8 cellular contexts compared by ENCODE assay signal in genomic region chr20:35168701-35169409, GRCh38. TPM values are rescaled to one million over a fixed set of nuclear protein-coding genes. Genes with fewer than 3 reads are reported as not detected.
DNase-seq lines count a peak whose midpoint lies in the region; ATAC-seq and TF ChIP-seq lines count a peak whose summit lies in the region.
"Not testable (repeated sequence)": the region's sequence is repeated elsewhere in the genome, so short reads cannot be mapped to it uniquely, and the experiment has no call there.
"Had no signal": no experiment of that assay in that cellular context is flagged by ENCODE, and none has a peak within 500 bp of the region (broad histone marks: within the 10 kb centered on the region; RNA-seq: fewer than 3 reads in every experiment).

No MANE protein-coding gene starts in this region.

- not testable (repeated sequence) for TF ChIP-seq CTCF in AG10803 (conservative IDR thresholded peaks at IDR 0.05; ENCODE audit: low read length); endothelial cell (IDR thresholded peaks at IDR 0.05; ENCODE audit: unreplicated experiment); omental fat pad (IDR thresholded peaks at IDR 0.05)

- not testable (repeated sequence) for H4K20me1 ChIP-seq in GM23248 (ENCODE audit: insufficient read depth)

- H3K36me3 ChIP-seq in GM23248 (ENCODE audit: low read depth), result not testable (repeated sequence)

- not testable (repeated sequence) for H3K4me3 Mint-ChIP-seq in T-helper 17 cell; endothelial cell (ENCODE audit: unreplicated experiment)

- not testable (repeated sequence) for H3K4me1 ChIP-seq in GM23248 (ENCODE audit: insufficient read depth)

- peaks cover 21% of the 10 kb centered on the region for H3K4me1 Mint-ChIP-seq in T-helper 17 cell
- H3K4me1 Mint-ChIP-seq in endothelial cell (ENCODE audit: unreplicated experiment), result peaks cover 51% of the 10 kb centered on the region

- H3K9ac ChIP-seq in GM23248, result not testable (repeated sequence)

- not testable (repeated sequence) for H3K27me3 Mint-ChIP-seq in T-helper 17 cell; endothelial cell (ENCODE audit: unreplicated experiment)

- H3K79me2 ChIP-seq in GM23248 (ENCODE audit: insufficient read depth), result not testable (repeated sequence)

- ATAC-seq in T-helper 17 cell, result not testable (repeated sequence)
- ATAC-seq in omental fat pad (ENCODE audit: low FRiP score), result peak; percentile 55

- in situ Hi-C loops in GM23248 (cut with MboI), result not testable (repeated sequence)

- not testable (repeated sequence) for H3K4me2 ChIP-seq in GM23248 (ENCODE audit: unreplicated experiment)

- H3K9me2 ChIP-seq in GM23248 (ENCODE audit: insufficient read depth), result not testable (repeated sequence)

- H3K36me3 Mint-ChIP-seq in T-helper 17 cell (ENCODE audit: low read depth); endothelial cell (ENCODE audit: low read depth, unreplicated experiment): not testable (repeated sequence)

- H2AFZ ChIP-seq in GM23248, result not testable (repeated sequence)

- H3F3A ChIP-seq in GM23248 (ENCODE audit: insufficient read depth), result not testable (repeated sequence)

- not testable (repeated sequence) for H3K4me3 ChIP-seq in AG10803 (ENCODE audit: low read length); GM23248

- H3K9me3 ChIP-seq in GM23248 (ENCODE audit: low read depth); T-helper 17 cell (ENCODE audit: control insufficient read depth, low read length, poor library complexity, severe bottlenecking): not testable (repeated sequence)

- WGBS in GM23248 (ENCODE audit: low coverage in 1 of 2, low lambda C conversion rate in 2 of 2, missing lambda C conversion rate in 2 of 2), 2 experiments, result 84 to 91% methylated on average over 4 of the region's 4 CpGs

- not testable (repeated sequence) for H3K27me3 ChIP-seq in GM23248 (replicated peaks; ENCODE audit: insufficient read depth)

- DNase-seq in AG10803 (ENCODE audit: low read depth), result peak; percentile 31
- peak; percentile 20 for DNase-seq in GM23248
- not testable (repeated sequence) for DNase-seq in T-helper 17 cell; endothelial cell (ENCODE audit: low spot score); omental fat pad (ENCODE audit: low spot score)
- DNase-seq in amniotic epithelial cell (ENCODE audit: low read depth), result peak; percentile 37
- DNase-seq in fibroblast of gingiva (ENCODE audit: low read depth), result peak; percentile 69

- peak overlapping the region; percentile 67 for H3K27ac Mint-ChIP-seq in T-helper 17 cell
- peak overlapping the region; percentile 38 for H3K27ac Mint-ChIP-seq in endothelial cell (ENCODE audit: unreplicated experiment)

- not testable (repeated sequence) for H3K27ac ChIP-seq in GM23248

- H3K9me3 Mint-ChIP-seq in endothelial cell (ENCODE audit: unreplicated experiment), result not testable (repeated sequence)

RNA-seq across cellular contexts. Expression of gene PROCR, which starts 3.0 kb away (rescaled TPM):
- total RNA-seq in GM23248 (2014; rRNA removed; shearing (Covaris generic)), result 34.4 and 44.3 TPM in 2 replicates
- polyA plus RNA-seq in GM23248 (2016; fragmentation: Nextera tagmentation; extraction: Ambion mirVana), result 38.5 and 38.7 TPM in 2 replicates
- 1 to 10 TPM in 1 of 2 donors, under 1 TPM in 1; 0.89 to 1.5 TPM for total RNA-seq in T-helper 17 cell
- 254 TPM for total RNA-seq in endothelial cell (ENCODE audit: unreplicated experiment)
- 100 to 1,000 TPM; 124 to 266 (median 151) TPM for total RNA-seq in omental fat pad
- total RNA-seq: CD4-positive, CD25-positive, alpha-beta regulatory T cell had no signal

RNA-seq across cellular contexts. Expression of gene EDEM2, which starts 21.7 kb away (rescaled TPM):
- 25.8 and 34.9 TPM in 2 replicates for total RNA-seq in GM23248 (2014; rRNA removed; shearing (Covaris generic))
- 31.9 and 33.5 TPM in 2 replicates for polyA plus RNA-seq in GM23248 (2016; fragmentation: Nextera tagmentation; extraction: Ambion mirVana)
- total RNA-seq in T-helper 17 cell, result 10 to 100 TPM; 24.1 to 29.7 TPM
- 43.5 TPM for total RNA-seq in endothelial cell (ENCODE audit: unreplicated experiment)
- total RNA-seq in omental fat pad, result 10 to 100 TPM; 21.1 to 37.4 (median 26.8) TPM

RNA-seq across cellular contexts. Expression of gene MMP24, which starts 57.6 kb away (rescaled TPM):
- total RNA-seq in GM23248 (2014; rRNA removed; shearing (Covaris generic)), result 7.1 and 8.5 TPM in 2 replicates
- polyA plus RNA-seq in GM23248 (2016; fragmentation: Nextera tagmentation; extraction: Ambion mirVana), result 0.61 and 0.70 TPM in 2 replicates
- total RNA-seq in T-helper 17 cell (under 1 TPM; 0.15 to 0.16 TPM), endothelial cell (ENCODE audit: unreplicated experiment) (9.1 TPM), omental fat pad (1 to 10 TPM in 3 of 4 donors, under 1 TPM in 1; 0.16 to 7.2 (median 5.6) TPM)
- total RNA-seq: CD4-positive, CD25-positive, alpha-beta regulatory T cell had no signal

Comparison
In these comparisons a context has a peak if more than half of its experiments do, and no peak if none do; other contexts are left out.
1. RNA of gene PROCR, which starts 3.0 kb away (total RNA-seq): 254 TPM in endothelial cell (single experiment), 124 to 266 TPM in omental fat pad and 34.4 to 44.3 TPM in GM23248; 0.89 to 1.5 TPM in T-helper 17 cell; every median in the first group is over 10 times any median in the second.